ENCODE assay signal across 8 cellular contexts in the genomic region with DNA sequence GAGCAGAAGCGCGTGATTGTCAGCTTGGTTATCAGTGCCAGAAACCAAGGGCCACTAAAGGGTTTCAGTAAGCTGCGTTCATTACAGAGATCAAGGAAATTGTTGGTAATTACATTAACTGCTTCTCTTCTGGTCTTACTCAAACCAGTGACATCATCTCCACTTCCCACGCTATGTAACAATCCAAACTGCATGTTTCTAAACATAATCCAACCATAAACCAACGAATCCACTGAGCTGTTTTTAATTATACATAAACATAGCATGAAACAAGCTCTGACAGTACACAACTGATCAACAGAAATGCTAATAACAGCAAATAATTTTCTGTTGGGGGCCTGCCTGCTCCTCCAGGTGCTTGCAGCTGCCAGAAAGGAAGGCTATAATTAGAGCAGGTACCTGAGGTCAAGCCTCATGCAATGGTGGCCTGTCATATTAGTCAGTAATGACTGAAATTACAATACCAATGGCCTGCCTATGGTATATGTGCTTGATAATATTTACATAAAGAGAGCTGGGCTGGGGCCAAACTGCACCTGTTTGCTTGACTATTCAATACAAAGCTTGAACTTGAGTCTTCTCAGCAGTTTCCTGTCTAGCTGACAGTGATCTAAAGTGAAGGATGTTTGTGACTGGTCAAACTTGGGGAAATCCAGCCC. TPM values are rescaled to one million over a fixed set of nuclear protein-coding genes. Genes with fewer than 3 reads are reported as not detected.
DNase-seq lines count a peak whose midpoint lies in the region; ATAC-seq and TF ChIP-seq lines count a peak whose summit lies in the region.

No MANE protein-coding gene starts in this region.

- H3K4me1 ChIP-seq in BE2C (peaks cover 5% of the 10 kb centered on the region; the same call in 1 of the 2 replicates), prostate gland (replicated peaks) (peaks cover 15% of the 10 kb centered on the region)

- ATAC-seq in GM18858 (IDR thresholded peaks at IDR 0.05; ENCODE audit: unreplicated experiment) (peak; percentile 81), HG02943 (IDR thresholded peaks at IDR 0.05; ENCODE audit: low read depth, unreplicated experiment) (peak; percentile 87)

- intact Hi-C loops in prostate gland (cut with DNase I), result loop anchor here (5.0 kb wide), 1 partner anchor 41 kb away; a partner anchor contains a TSS

- POLR2A ChIA-PET in HEK293T (lab: Yijun Ruan, JAX), result interaction anchor here (1.5 to 2.0 kb wide), 4 partner anchors 40 to 231 kb away, joined by 4 to 9 read pairs (median 6); a partner anchor contains a TSS

- no peak for TF ChIP-seq POLR2A in prostate gland (IDR thresholded peaks at IDR 0.05)

- no peaks in the 10 kb centered on the region for H3K27me3 ChIP-seq in BE2C
- no peaks in the 10 kb centered on the region for H3K27me3 ChIP-seq in prostate gland (replicated peaks; ENCODE audit: insufficient read depth)

- TF ChIP-seq CTCF in BE2C (IDR thresholded peaks at IDR 0.05; ENCODE audit: low read depth, low read length) (no peak), fibroblast of mammary gland (conservative IDR thresholded peaks at IDR 0.05; ENCODE audit: control insufficient read depth, insufficient read depth, low read depth, low read length) (no peak), prostate gland (IDR thresholded peaks at IDR 0.05) (no peak)

- 44% methylated on average over 5 of the region's 5 CpGs for WGBS in prostate gland

- CTCF ChIA-PET in HEK293T (lab: Yijun Ruan, JAX), result interaction anchor here (0.6 to 1.0 kb wide), 3 partner anchors 15 to 194 kb away, joined by 3 read pairs; no protein-coding TSS in a partner anchor

- no peaks in the 10 kb centered on the region for H3K36me3 ChIP-seq in BE2C
- no peaks in the 10 kb centered on the region for H3K36me3 ChIP-seq in prostate gland

- peak; percentile 54 for DNase-seq in BE2C
- peak; percentile 92 for DNase-seq in NCI-H2081 treated with DMSO at 0.1 percent for 48 hours (lab: John Stamatoyannopoulos, UW)
- peak; percentile 23 for DNase-seq in activated CD4-positive, alpha-beta T cell treated with anti-CD3 and anti-CD28 coated beads, Interleukin-2, amount 50 U/mL, for 1 hour
- peak; percentile 92 for DNase-seq in fibroblast of mammary gland (ENCODE audit: low read depth)
- DNase-seq in prostate gland (ENCODE audit: low spot score), result peak; percentile 26
- no peak for DNase-seq in HEK293T (ENCODE audit: extremely low spot score)

- H3K4me3 ChIP-seq in BE2C (ENCODE audit: low read depth, low read length) (peak overlapping the region; percentile 39), fibroblast of mammary gland (ENCODE audit: control insufficient read depth, low read depth, low read length) (peak overlapping the region; percentile 60), prostate gland (peak overlapping the region; percentile 6 to 27)

- H3K9me3 ChIP-seq in BE2C (no peaks in the 10 kb centered on the region), prostate gland (no peaks in the 10 kb centered on the region)

- H3K27ac ChIP-seq in prostate gland, result peak overlapping the region; percentile 80 to 86

TF ChIP-seq in HEK293T, 16 proteins besides CTCF, POLR2A, EP300 and RAD21:
- no peak for TF ChIP-seq HDGF (IDR thresholded peaks at IDR 0.05; ENCODE audit: borderline replicate concordance)
- no peak for TF ChIP-seq ARNT (IDR thresholded peaks at IDR 0.05)
- no peak for TF ChIP-seq NFRKB (IDR thresholded peaks at IDR 0.05)
- TF ChIP-seq, protein P1, sequence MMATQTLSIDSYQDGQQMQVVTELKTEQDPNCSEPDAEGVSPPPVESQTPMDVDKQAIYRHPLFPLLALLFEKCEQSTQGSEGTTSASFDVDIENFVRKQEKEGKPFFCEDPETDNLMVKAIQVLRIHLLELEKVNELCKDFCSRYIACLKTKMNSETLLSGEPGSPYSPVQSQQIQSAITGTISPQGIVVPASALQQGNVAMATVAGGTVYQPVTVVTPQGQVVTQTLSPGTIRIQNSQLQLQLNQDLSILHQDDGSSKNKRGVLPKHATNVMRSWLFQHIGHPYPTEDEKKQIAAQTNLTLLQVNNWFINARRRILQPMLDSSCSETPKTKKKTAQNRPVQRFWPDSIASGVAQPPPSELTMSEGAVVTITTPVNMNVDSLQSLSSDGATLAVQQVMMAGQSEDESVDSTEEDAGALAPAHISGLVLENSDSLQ (IDR thresholded peaks at IDR 0.05), result no peak
- TF ChIP-seq ZNF384 (IDR thresholded peaks at IDR 0.05), result no peak
- TF ChIP-seq CTBP1 (IDR thresholded peaks at IDR 0.05; ENCODE audit: borderline replicate concordance), result no peak
- no peak for TF ChIP-seq FOXA1 (IDR thresholded peaks at IDR 0.05)
- TF ChIP-seq SP1 (IDR thresholded peaks at IDR 0.05), result no peak
- TF ChIP-seq BHLHE40 (IDR thresholded peaks at IDR 0.05; ENCODE audit: borderline replicate concordance), result no peak
- no peak for TF ChIP-seq LEF1 (IDR thresholded peaks at IDR 0.05; ENCODE audit: borderline replicate concordance)
- no peak for TF ChIP-seq SUZ12 (IDR thresholded peaks at IDR 0.05)
- no peak for TF ChIP-seq ELF4 (IDR thresholded peaks at IDR 0.05)
- TF ChIP-seq TARDBP (IDR thresholded peaks at IDR 0.05), result no peak
- no peak for TF ChIP-seq FOXM1 (IDR thresholded peaks at IDR 0.05; ENCODE audit: borderline replicate concordance)
- no peak for TF ChIP-seq FOXK2 (IDR thresholded peaks at IDR 0.05)
- no peak for TF ChIP-seq L3MBTL2 (conservative IDR thresholded peaks at IDR 0.05)
TF ChIP-seq in HEK293T: peak in this region for 0.

RNA-seq across cellular contexts. Expression of a gene that starts 40.1 kb away (rescaled TPM):
- polyA plus RNA-seq in BE2C (2012; ENCODE audit: insufficient read depth, insufficient read length, low read depth), result 38.0 TPM
- total RNA-seq in prostate gland, result 10 to 100 TPM; 57.4 to 93.6 TPM
